1 cellular context compared by ENCODE assay signal in the genomic region with DNA sequence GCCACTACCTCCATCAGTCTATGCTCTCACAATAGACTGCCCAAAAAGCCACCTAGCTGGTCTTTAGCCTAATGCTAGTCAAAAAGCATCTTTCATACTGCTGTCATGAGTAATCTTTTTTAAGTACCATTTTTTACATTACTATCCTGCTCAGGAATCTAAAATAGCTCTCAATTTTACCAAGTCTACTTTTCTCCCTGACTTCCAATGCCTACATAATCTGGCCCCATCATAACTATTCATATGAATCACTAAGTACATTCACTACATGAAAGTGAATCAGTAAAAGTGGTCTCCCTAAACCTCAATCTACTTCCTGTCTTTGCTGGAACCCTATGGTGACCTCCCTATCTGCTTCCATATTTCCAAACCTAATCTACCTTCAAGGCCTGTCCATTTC.
TF ChIP-seq lines count a peak whose summit lies in the region.

No MANE protein-coding gene starts in this region.

TF ChIP-seq in HEK293T, 16 proteins besides CTCF, POLR2A, EP300 and RAD21 (continued from another document):
- TF ChIP-seq LEF1 (IDR thresholded peaks at IDR 0.05; ENCODE audit: borderline replicate concordance): no peak
- no peak for TF ChIP-seq SP1 (IDR thresholded peaks at IDR 0.05)
- no peak for TF ChIP-seq FOXA1 (IDR thresholded peaks at IDR 0.05)
- TF ChIP-seq FOXK2 (IDR thresholded peaks at IDR 0.05): no peak
- no peak for TF ChIP-seq TARDBP (IDR thresholded peaks at IDR 0.05)
- TF ChIP-seq ARNT (IDR thresholded peaks at IDR 0.05): no peak
- no peak for TF ChIP-seq L3MBTL2 (conservative IDR thresholded peaks at IDR 0.05)
- no peak for TF ChIP-seq SUZ12 (IDR thresholded peaks at IDR 0.05)
TF ChIP-seq in HEK293T: peak in this region for 0.
